Comparison of ENCODE assay signal across 8 cellular contexts in genomic region chr6:119076966-119077642, GRCh38. TPM values are rescaled to one million over a fixed set of nuclear protein-coding genes. Genes with fewer than 3 reads are reported as not detected.
DNase-seq lines count a peak whose midpoint lies in the region; ATAC-seq lines count a peak whose summit lies in the region.

No MANE protein-coding gene starts in this region.

- H3K9me3 Mint-ChIP-seq in activated CD8-positive, alpha-beta T cell treated with anti-CD3 and anti-CD28 coated beads, Interleukin-2, amount 10 ng/mL, durations not matched to agents 7 days and 5 days (ENCODE audit: insufficient read depth), result no peaks in the 10 kb centered on the region
- H3K9me3 Mint-ChIP-seq in stimulated activated naive CD8-positive, alpha-beta T cell treated with anti-CD3 and anti-CD28 coated beads, Interleukin-15, amount 100 ng/mL, for 72 hours, result peaks cover 5 to 11% of the 10 kb centered on the region in 2 donors

- peak; percentile 1 for ATAC-seq in activated CD8-positive, alpha-beta T cell treated with anti-CD3 and anti-CD28 coated beads, Interleukin-2, amount 10 ng/mL, durations not matched to agents 7 days and 5 days
- ATAC-seq in stimulated activated naive CD8-positive, alpha-beta T cell treated with anti-CD3 and anti-CD28 coated beads, Interleukin-15, amount 100 ng/mL, for 72 hours, result peak; percentile 8
- ATAC-seq in GM18873 (IDR thresholded peaks at IDR 0.05; ENCODE audit: low FRiP score, unreplicated experiment), result no peak

- H3K4me3 Mint-ChIP-seq in activated CD8-positive, alpha-beta T cell treated with anti-CD3 and anti-CD28 coated beads, Interleukin-2, amount 10 ng/mL, durations not matched to agents 7 days and 5 days, result peak overlapping the region; percentile 40
- H3K4me3 Mint-ChIP-seq in stimulated activated naive CD8-positive, alpha-beta T cell treated with anti-CD3 and anti-CD28 coated beads, Interleukin-15, amount 100 ng/mL, for 72 hours, result peak overlapping the region; percentile 65 to 92

- no peaks in the 10 kb centered on the region for H3K36me3 Mint-ChIP-seq in activated CD8-positive, alpha-beta T cell treated with anti-CD3 and anti-CD28 coated beads, Interleukin-2, amount 10 ng/mL, durations not matched to agents 7 days and 5 days (ENCODE audit: low read depth)

- H3K27me3 Mint-ChIP-seq in activated CD8-positive, alpha-beta T cell treated with anti-CD3 and anti-CD28 coated beads, Interleukin-2, amount 10 ng/mL, durations not matched to agents 7 days and 5 days (ENCODE audit: low read depth), result peaks cover 15% of the 10 kb centered on the region
- peaks cover 6% of the 10 kb centered on the region for H3K27me3 Mint-ChIP-seq in stimulated activated naive CD8-positive, alpha-beta T cell treated with anti-CD3 and anti-CD28 coated beads, Interleukin-15, amount 100 ng/mL, for 72 hours

- H3K4me1 Mint-ChIP-seq in activated CD8-positive, alpha-beta T cell treated with anti-CD3 and anti-CD28 coated beads, Interleukin-2, amount 10 ng/mL, durations not matched to agents 7 days and 5 days (ENCODE audit: low read depth), result peaks cover 24% of the 10 kb centered on the region
- H3K4me1 Mint-ChIP-seq in stimulated activated naive CD8-positive, alpha-beta T cell treated with anti-CD3 and anti-CD28 coated beads, Interleukin-15, amount 100 ng/mL, for 72 hours, result peaks cover 38% of the 10 kb centered on the region

- POLR2A ChIA-PET in activated CD8-positive, alpha-beta T cell treated with anti-CD3 and anti-CD28 coated beads, Interleukin-2, amount 10 ng/mL, durations not matched to agents 7 days and 5 days (lab: Charles Lee), result interaction anchor here (1.0 kb wide), 1 partner anchor 23 kb away, joined by 3 read pairs; no protein-coding TSS in a partner anchor

- H3K27ac ChIP-seq in layer of hippocampus (ENCODE audit: low read depth, low read length), result peak overlapping the region; percentile 14

- H3K27ac Mint-ChIP-seq in activated CD8-positive, alpha-beta T cell treated with anti-CD3 and anti-CD28 coated beads, Interleukin-2, amount 10 ng/mL, durations not matched to agents 7 days and 5 days, result peak overlapping the region; percentile 53
- H3K27ac Mint-ChIP-seq in stimulated activated naive CD8-positive, alpha-beta T cell treated with anti-CD3 and anti-CD28 coated beads, Interleukin-15, amount 100 ng/mL, for 72 hours, result peak overlapping the region in 1 of 2 donors; percentile 95

- peak; percentile 17 for DNase-seq in NCI-H510A treated with DMSO at 0.1 percent for 48 hours (lab: John Stamatoyannopoulos, UW)
- DNase-seq in NCI-H510A (lab: John Stamatoyannopoulos, UW), result no peak
- no peak for DNase-seq in activated CD8-positive, alpha-beta T cell treated with anti-CD3 and anti-CD28 coated beads, Interleukin-2, amount 10 ng/mL, durations not matched to agents 7 days and 5 days
- no peak for DNase-seq in stimulated activated naive CD8-positive, alpha-beta T cell treated with anti-CD3 and anti-CD28 coated beads, Interleukin-15, amount 100 ng/mL, for 72 hours
- no peak for DNase-seq in NCI-H2196 (lab: John Stamatoyannopoulos, UW; ENCODE audit: unreplicated experiment)
- DNase-seq in cerebellum (ENCODE audit: low spot score), result no peak

- CTCF ChIA-PET in activated CD8-positive, alpha-beta T cell treated with anti-CD3 and anti-CD28 coated beads, Interleukin-2, amount 10 ng/mL, durations not matched to agents 7 days and 5 days (lab: Charles Lee), result interaction anchor here (1.0 to 2.3 kb wide), 9 partner anchors 17 to 237 kb away, joined by 3 to 12 read pairs (median 4); no protein-coding TSS in a partner anchor

- H3K27me3 ChIP-seq in layer of hippocampus (ENCODE audit: control insufficient read depth, insufficient read depth, low read length), result no peaks in the 10 kb centered on the region

RNA-seq across cellular contexts. Expression of gene FAM184A, which starts 1.4 kb away (rescaled TPM):
- total RNA-seq in activated CD8-positive, alpha-beta T cell treated with anti-CD3 and anti-CD28 coated beads, Interleukin-2, amount 10 ng/mL, durations not matched to agents 7 days and 5 days, result 1 to 10 TPM; 2.2 to 2.7 TPM
- 30.4 TPM for total RNA-seq in cerebellum
